2 cellular contexts compared by ENCODE assay signal in genomic region chr6:20932284-20932683, GRCh38.
TF ChIP-seq lines count a peak whose summit lies in the region.

No MANE protein-coding gene starts in this region.

TF ChIP-seq in GM23338, 12 proteins besides CTCF, POLR2A, EP300 and RAD21 (continued from another document):
- no peak for TF ChIP-seq REST (IDR thresholded peaks at IDR 0.05; ENCODE audit: unreplicated experiment)
- TF ChIP-seq CREB1 (CRISPR knock-in tag; IDR thresholded peaks at IDR 0.05; ENCODE audit: low read depth): no peak
- TF ChIP-seq JUNB (IDR thresholded peaks at IDR 0.05; ENCODE audit: unreplicated experiment): no peak
- no peak for TF ChIP-seq ZNF331 (CRISPR knock-in tag; IDR thresholded peaks at IDR 0.05; ENCODE audit: low read depth)
- no peak for TF ChIP-seq EZH2phosphoT487 (IDR thresholded peaks at IDR 0.05; ENCODE audit: unreplicated experiment)
- no peak for TF ChIP-seq ZNF114 (CRISPR knock-in tag; IDR thresholded peaks at IDR 0.05)
- TF ChIP-seq ZNF462 (CRISPR knock-in tag; IDR thresholded peaks at IDR 0.05): no peak

TF ChIP-seq in K562, 482 proteins besides CTCF, POLR2A, EP300 and RAD21 (continued from another document):
- no peak for TF ChIP-seq PRDM10 (IDR thresholded peaks at IDR 0.05; ENCODE audit: partially characterized antibody)
- TF ChIP-seq ZNF316 (IDR thresholded peaks at IDR 0.05): peak; percentile 70
